In genomic region chr5:133847886-133848285, GRCh38 we compare ENCODE assay signal across 12 cellular contexts.
A peak's percentile ranks its signal among the peaks of the same experiment; 100 is the strongest.
DNase-seq lines count a peak whose midpoint lies in the region; ATAC-seq, FAIRE-seq and TF ChIP-seq lines count a peak whose summit lies in the region.
"Had no signal": no experiment of that assay in that cellular context is flagged by ENCODE, and none has a peak within 500 bp of the region (broad histone marks: within the 10 kb centered on the region; RNA-seq: fewer than 3 reads in every experiment).

No MANE protein-coding gene starts in this region.

- H3K9me3 ChIP-seq in HepG2 (ENCODE audit: low read length) (no peaks in the 10 kb centered on the region), right lobe of liver (no peaks in the 10 kb centered on the region), PC-3 (ENCODE audit: low read length) (no peaks in the 10 kb centered on the region), upper lobe of right lung (no peaks in the 10 kb centered on the region)
- H3K9me3 ChIP-seq: BE2C, HAP-1 had no signal

- H4K20me1 ChIP-seq in HepG2 (ENCODE audit: insufficient read depth, low read length) (no peaks in the 10 kb centered on the region), PC-3 (ENCODE audit: low read length) (no peaks in the 10 kb centered on the region)

- H2AFZ ChIP-seq in HepG2 (ENCODE audit: low read length) (no peak overlapping the region), PC-3 (ENCODE audit: low read length) (no peak overlapping the region)

- H3K4me2 ChIP-seq in HepG2 (ENCODE audit: low read depth, low read length) (no peak overlapping the region), PC-3 (ENCODE audit: low read length) (no peak overlapping the region)

- no peak for TF ChIP-seq EP300 in HepG2 (IDR thresholded peaks at IDR 0.05; ENCODE audit: low read depth in 2 of 2, low read length in 2 of 2)
- TF ChIP-seq EP300 in HepG2 (CRISPR knock-in tag; IDR thresholded peaks at IDR 0.05; ENCODE audit: borderline replicate concordance): no peak

- TF ChIP-seq CTCF in HepG2 (CRISPR knock-in tag; IDR thresholded peaks at IDR 0.05) (no peak), right lobe of liver (IDR thresholded peaks at IDR 0.05) (no peak), PC-3 (conservative IDR thresholded peaks at IDR 0.05; ENCODE audit: low read depth, low read length) (no peak), upper lobe of right lung (IDR thresholded peaks at IDR 0.05) (no peak)

- H3K9me2 ChIP-seq in PC-3 (replicated peaks; ENCODE audit: low read length): no peaks in the 10 kb centered on the region

- CTCF ChIA-PET in HepG2 (lab: Yijun Ruan, JAX; ENCODE audit: low intra/inter-chr PET ratio, low total read pairs): no interaction called here
- CTCF ChIA-PET in PC-3 (lab: Charles Lee): no interaction called here

- 45% methylated on average over 2 of the region's 5 CpGs for WGBS in HepG2 (ENCODE audit: low lambda C conversion rate)
- WGBS in right lobe of liver (ENCODE audit: insufficient coverage, low coverage, low lambda C conversion rate, missing lambda C conversion rate): 61% methylated on average over 4 of the region's 5 CpGs

- TF ChIP-seq POLR2A in HepG2 (IDR thresholded peaks at IDR 0.05; ENCODE audit: insufficient read depth in 1 of 2, low read depth in 2 of 2, low read length in 2 of 2): no peak
- TF ChIP-seq POLR2A in right lobe of liver (IDR thresholded peaks at IDR 0.05): no peak

- H3K4me1 Mint-ChIP-seq in memory B cell: peaks cover 15% of the 10 kb centered on the region

- intact Hi-C loops in HepG2 (cut with micrococcal nuclease; ENCODE audit: unreplicated experiment) (no loop called here), right lobe of liver (cut with DNase I) (no loop called here), PC-3 (cut with micrococcal nuclease) (no loop called here), upper lobe of right lung (cut with DNase I) (no loop called here)

- H3K9ac ChIP-seq in HepG2 (ENCODE audit: insufficient read depth, low read depth, low read length) (no peak overlapping the region), PC-3 (ENCODE audit: low read length) (peak overlapping the region; percentile 52; the same call in 1 of the 2 replicates)

- H3K27me3 ChIP-seq in HepG2 (ENCODE audit: control insufficient read depth in 1 of 2, insufficient read depth in 2 of 2, low read length in 2 of 2): peaks cover 0 to 7% of the 10 kb centered on the region in 2 experiments; a peak in 1 of 5 replicates
- H3K27me3 ChIP-seq in right lobe of liver: no peaks in the 10 kb centered on the region
- H3K27me3 ChIP-seq in PC-3 (ENCODE audit: low read length): no peaks in the 10 kb centered on the region
- no peaks in the 10 kb centered on the region for H3K27me3 ChIP-seq in upper lobe of right lung
- H3K27me3 ChIP-seq: BE2C had no signal

- DNase-seq in HepG2 (ENCODE audit: low spot score): no peak
- no peak for DNase-seq in right lobe of liver
- no peak for DNase-seq in PC-3
- DNase-seq in memory B cell (ENCODE audit: low spot score in 2 of 2): no peak
- DNase-seq in upper lobe of right lung: peak; percentile 27
- no peak for DNase-seq in NCI-H2196 treated with DMSO at 0.1 percent for 48 hours (lab: John Stamatoyannopoulos, UW; ENCODE audit: unreplicated experiment)
- DNase-seq: BE2C, Kasumi-1, NCI-H1417 treated with DMSO at 0.1 percent for 48 hours, SIG-M5 had no signal

- no peak overlapping the region for H3K4me3 Mint-ChIP-seq in memory B cell

- H3K9me3 Mint-ChIP-seq in memory B cell: no peaks in the 10 kb centered on the region

- no peaks in the 10 kb centered on the region for H3K36me3 Mint-ChIP-seq in memory B cell

- ATAC-seq in HepG2: no peak
- no peak for ATAC-seq in right lobe of liver
- no peak for ATAC-seq in PC-3
- no peak for ATAC-seq in memory B cell (ENCODE audit: low read depth)
- ATAC-seq in upper lobe of right lung: no peak
- no peak for ATAC-seq in HG03442 (IDR thresholded peaks at IDR 0.05; ENCODE audit: unreplicated experiment)

- FAIRE-seq in HepG2 (lab: Jason Lieb, UNC): no peak

- H3K79me2 ChIP-seq in HepG2 (ENCODE audit: insufficient read depth, low read length): no peaks in the 10 kb centered on the region
- no peaks in the 10 kb centered on the region for H3K79me2 ChIP-seq in PC-3 (ENCODE audit: low read length)

- peaks cover 3% of the 10 kb centered on the region for H3K27me3 Mint-ChIP-seq in memory B cell

- in situ Hi-C loops in HepG2 (cut with HindIII; ENCODE audit: extremely low pct_ligation_motif_present, low pct_unique_long_range_greater_than_20kb): no loop called here

- H3K36me3 ChIP-seq in HepG2 (replicated peaks in 1 of 2; ENCODE audit: control insufficient read depth in 1 of 2, insufficient read depth in 2 of 2, low read length in 2 of 2) (no peaks in the 10 kb centered on the region), right lobe of liver (no peaks in the 10 kb centered on the region), PC-3 (ENCODE audit: low read depth, low read length) (no peaks in the 10 kb centered on the region), upper lobe of right lung (no peaks in the 10 kb centered on the region)
- H3K36me3 ChIP-seq: BE2C, HAP-1 had no signal

- TF ChIP-seq RAD21 in HepG2 (CRISPR knock-in tag; IDR thresholded peaks at IDR 0.05): no peak

- H3K27ac ChIP-seq in HepG2 (ENCODE audit: extremely low read length, insufficient read depth, low read length) (no peak overlapping the region), right lobe of liver (no peak overlapping the region), PC-3 (ENCODE audit: low read length) (peak overlapping the region; percentile 74), upper lobe of right lung (no peak overlapping the region)

- BruUV-seq in HepG2 (replicated peaks; lab: Mats Ljungman, UMichigan) (no TSS peak), PC-3 (replicated peaks; lab: Mats Ljungman, UMichigan) (no TSS peak)

- H3F3A ChIP-seq in PC-3 (ENCODE audit: low read length, unreplicated experiment): peaks cover 4% of the 10 kb centered on the region

- POLR2A ChIA-PET in HepG2 (lab: Yijun Ruan, JAX) (no interaction called here), PC-3 (lab: Charles Lee; ENCODE audit: unreplicated experiment) (no interaction called here)

- H3K27ac Mint-ChIP-seq in memory B cell: peak overlapping the region; percentile 9

- H3K4me1 ChIP-seq in HepG2 (ENCODE audit: insufficient read depth, low read length) (no peaks in the 10 kb centered on the region), right lobe of liver (no peaks in the 10 kb centered on the region), PC-3 (ENCODE audit: insufficient read depth, low read length) (peaks cover 18% of the 10 kb centered on the region), upper lobe of right lung (no peaks in the 10 kb centered on the region)
- H3K4me1 ChIP-seq: HAP-1 had no signal

- H3K4me3 ChIP-seq in HepG2 (replicated peaks in 1 of 3; ENCODE audit: insufficient read depth in 1 of 3, low read depth in 2 of 3, low read length in 3 of 3) (no peak overlapping the region), right lobe of liver (no peak overlapping the region), PC-3 (ENCODE audit: low read length) (no peak overlapping the region), upper lobe of right lung (no peak overlapping the region)
- H3K4me3 ChIP-seq: HAP-1 had no signal

TF ChIP-seq in HepG2, 621 proteins besides CTCF, POLR2A, EP300 and RAD21:
- TF ChIP-seq RBM39 (IDR thresholded peaks at IDR 0.05; ENCODE audit: low read depth, low read length, poor library complexity, severe bottlenecking) (no peak), MNT (IDR thresholded peaks at IDR 0.05) (peak; percentile 42; the same call in 1 of the 2 replicates)
